24 cellular contexts compared by ENCODE assay signal in genomic region chr11:71188886-71189767, GRCh38.
DNase-seq lines count a peak whose midpoint lies in the region; ATAC-seq and TF ChIP-seq lines count a peak whose summit lies in the region.
"Had no signal": no experiment of that assay in that cellular context is flagged by ENCODE, and none has a peak within 500 bp of the region (broad histone marks: within the 10 kb centered on the region; RNA-seq: fewer than 3 reads in every experiment).

No MANE protein-coding gene starts in this region.

- H3K4me1 Mint-ChIP-seq in chondrocyte (ENCODE audit: low read depth), result no peaks in the 10 kb centered on the region
- no peaks in the 10 kb centered on the region for H3K4me1 Mint-ChIP-seq in osteocyte (ENCODE audit: unreplicated experiment)
- H3K4me1 Mint-ChIP-seq: IgD-negative memory B cell had no signal

- intact Hi-C loops in aorta (cut with DNase I), result no loop called here

- no peaks in the 10 kb centered on the region for H3K9me2 ChIP-seq in GM23248 (ENCODE audit: insufficient read depth)
- H3K9me2 ChIP-seq: SK-N-SH had no signal

- H3K27ac Mint-ChIP-seq in chondrocyte (ENCODE audit: unreplicated experiment) (no peak overlapping the region), osteocyte (ENCODE audit: unreplicated experiment) (no peak overlapping the region)
- H3K27ac Mint-ChIP-seq: CD4-positive, alpha-beta T cell; IgD-negative memory B cell had no signal

- H3K4me2 ChIP-seq in osteoblast (ENCODE audit: insufficient read depth, low read length) (no peak overlapping the region), GM23248 (ENCODE audit: unreplicated experiment) (no peak overlapping the region)
- H3K4me2 ChIP-seq: BLaER1, SK-N-SH had no signal

- no peaks in the 10 kb centered on the region for H3K36me3 Mint-ChIP-seq in chondrocyte (ENCODE audit: low read depth)
- H3K36me3 Mint-ChIP-seq in osteocyte (ENCODE audit: unreplicated experiment), result no peaks in the 10 kb centered on the region
- H3K36me3 Mint-ChIP-seq: IgD-negative memory B cell had no signal

- no peaks in the 10 kb centered on the region for H3K27me3 ChIP-seq in osteoblast (ENCODE audit: insufficient read depth, low read length)
- H3K27me3 ChIP-seq in aorta (ENCODE audit: control insufficient read depth in 1 of 2, insufficient read depth in 2 of 2, low read length in 1 of 2), result no peaks in the 10 kb centered on the region
- H3K27me3 ChIP-seq in GM23248 (replicated peaks; ENCODE audit: insufficient read depth), result peaks cover 3% of the 10 kb centered on the region
- H3K27me3 ChIP-seq: BLaER1 had no signal

- peak; percentile 50 for DNase-seq in NCI-H2171 treated with DMSO at 0.1 percent for 48 hours (lab: John Stamatoyannopoulos, UW)
- DNase-seq in NCI-H2171 (lab: John Stamatoyannopoulos, UW), result no peak
- DNase-seq in chondrocyte (ENCODE audit: low spot score), result peak; percentile 53
- peak; percentile 59 for DNase-seq in osteoblast (ENCODE audit: insufficient read length, low spot score, missing footprints)
- peak; percentile 16 to 55 for DNase-seq in aorta
- no peak for DNase-seq in SIG-M5 (lab: John Stamatoyannopoulos, UW)
- no peak for DNase-seq in osteocyte (ENCODE audit: extremely low spot score, unreplicated experiment)
- DNase-seq in GM23248, result no peak
- DNase-seq: ACHN; CD4-positive, alpha-beta T cell; COR-L47; DMS 273 treated with DMSO at 0.1 percent for 48 hours; DMS79 treated with DMSO at 0.1 percent for 48 hours; HCEC 1CT; Karpas-422; NCI-H1694; NCI-H2081; NCI-H446; NCI-H526 treated with DMSO at 0.1 percent for 48 hours; SHP77 treated with DMSO at 0.1 percent for 48 hours; SK-N-SH had no signal

- no peak for ATAC-seq in aorta (ENCODE audit: low FRiP score)

- H3K79me2 ChIP-seq in osteoblast (ENCODE audit: insufficient read depth, low read length) (no peaks in the 10 kb centered on the region), GM23248 (ENCODE audit: insufficient read depth) (no peaks in the 10 kb centered on the region)

- H4K20me1 ChIP-seq in osteoblast (ENCODE audit: insufficient read depth, low read length) (no peaks in the 10 kb centered on the region), GM23248 (ENCODE audit: insufficient read depth) (no peaks in the 10 kb centered on the region)
- H4K20me1 ChIP-seq: BLaER1 had no signal

- H2AFZ ChIP-seq in osteoblast (ENCODE audit: low read length), result no peak overlapping the region
- no peak overlapping the region for H2AFZ ChIP-seq in GM23248

- H3K9me3 ChIP-seq in osteoblast (ENCODE audit: low read depth, low read length), result no peaks in the 10 kb centered on the region
- no peaks in the 10 kb centered on the region for H3K9me3 ChIP-seq in aorta (ENCODE audit: control insufficient read depth, low read length)
- H3K9me3 ChIP-seq in GM23248 (ENCODE audit: low read depth), result no peaks in the 10 kb centered on the region
- H3K9me3 ChIP-seq: BLaER1, SK-N-SH had no signal

- no peaks in the 10 kb centered on the region for H3K9me3 Mint-ChIP-seq in chondrocyte (ENCODE audit: low read depth)
- H3K9me3 Mint-ChIP-seq in osteocyte (ENCODE audit: unreplicated experiment), result peaks cover 3% of the 10 kb centered on the region
- H3K9me3 Mint-ChIP-seq: CD4-positive, alpha-beta T cell; IgD-negative memory B cell had no signal

- no peaks in the 10 kb centered on the region for H3K4me1 ChIP-seq in osteoblast (ENCODE audit: insufficient read depth, low read length)
- H3K4me1 ChIP-seq in aorta (ENCODE audit: control insufficient read depth in 1 of 2, insufficient read depth in 2 of 2, low read length in 2 of 2), result no peaks in the 10 kb centered on the region
- H3K4me1 ChIP-seq in GM23248 (ENCODE audit: insufficient read depth), result no peaks in the 10 kb centered on the region
- H3K4me1 ChIP-seq: BLaER1 had no signal

- in situ Hi-C loops in GM23248 (cut with MboI), result no loop called here

- H3K4me3 Mint-ChIP-seq in chondrocyte (ENCODE audit: unreplicated experiment) (no peak overlapping the region), osteocyte (ENCODE audit: unreplicated experiment) (no peak overlapping the region)
- H3K4me3 Mint-ChIP-seq: CD4-positive, alpha-beta T cell; IgD-negative memory B cell had no signal

- H3K36me3 ChIP-seq in osteoblast (ENCODE audit: insufficient read depth, low read length) (no peaks in the 10 kb centered on the region), aorta (ENCODE audit: control insufficient read depth in 1 of 2, insufficient read depth in 2 of 2, low read length in 1 of 2) (no peaks in the 10 kb centered on the region), GM23248 (ENCODE audit: low read depth) (no peaks in the 10 kb centered on the region)
- H3K36me3 ChIP-seq: BLaER1 had no signal

- no peaks in the 10 kb centered on the region for H3F3A ChIP-seq in GM23248 (ENCODE audit: insufficient read depth)

- H3K9ac ChIP-seq in GM23248, result no peak overlapping the region
- H3K9ac ChIP-seq: BLaER1, SK-N-SH had no signal

- no peak overlapping the region for H3K27ac ChIP-seq in osteoblast (ENCODE audit: low read depth, low read length)
- H3K27ac ChIP-seq in aorta (ENCODE audit: low read depth in 1 of 2, low read length in 2 of 2), result no peak overlapping the region
- H3K27ac ChIP-seq in GM23248, result no peak overlapping the region
- H3K27ac ChIP-seq: 22Rv1, BLaER1 had no signal

- 90 to 91% methylated on average over 20 of the region's 20 CpGs for WGBS in aorta, 2 donors
- 44 to 49% methylated on average over 20 of the region's 20 CpGs for WGBS in GM23248 (ENCODE audit: low coverage in 1 of 2, low lambda C conversion rate in 2 of 2, missing lambda C conversion rate in 2 of 2), 2 experiments

- H3K27me3 Mint-ChIP-seq in chondrocyte (ENCODE audit: low read depth) (peaks cover 40% of the 10 kb centered on the region), osteocyte (ENCODE audit: unreplicated experiment) (no peaks in the 10 kb centered on the region)

- TF ChIP-seq CTCF in chondrocyte (IDR thresholded peaks at IDR 0.05) (no peak), osteoblast (IDR thresholded peaks at IDR 0.05; ENCODE audit: extremely low read depth, low read depth, low read length) (no peak), osteocyte (IDR thresholded peaks at IDR 0.05) (no peak)

- H3K4me3 ChIP-seq in osteoblast (ENCODE audit: insufficient read depth, low read length) (no peak overlapping the region), aorta (ENCODE audit: low read length in 2 of 2) (no peak overlapping the region), GM23248 (no peak overlapping the region)
- H3K4me3 ChIP-seq: BLaER1 had no signal

Comparison
In these comparisons a context has a peak if more than half of its experiments do, and no peak if none do; other contexts are left out.
1. DNase-seq: peak in NCI-H2171 treated with DMSO at 0.1 percent for 48 hours (single experiment), chondrocyte (single experiment), osteoblast (single experiment) and aorta (2 of 2); none in NCI-H2171 (single experiment), SIG-M5 (single experiment), osteocyte (single experiment) and GM23248 (single experiment).